ENCODE assay signal across 31 cellular contexts in the genomic region with DNA sequence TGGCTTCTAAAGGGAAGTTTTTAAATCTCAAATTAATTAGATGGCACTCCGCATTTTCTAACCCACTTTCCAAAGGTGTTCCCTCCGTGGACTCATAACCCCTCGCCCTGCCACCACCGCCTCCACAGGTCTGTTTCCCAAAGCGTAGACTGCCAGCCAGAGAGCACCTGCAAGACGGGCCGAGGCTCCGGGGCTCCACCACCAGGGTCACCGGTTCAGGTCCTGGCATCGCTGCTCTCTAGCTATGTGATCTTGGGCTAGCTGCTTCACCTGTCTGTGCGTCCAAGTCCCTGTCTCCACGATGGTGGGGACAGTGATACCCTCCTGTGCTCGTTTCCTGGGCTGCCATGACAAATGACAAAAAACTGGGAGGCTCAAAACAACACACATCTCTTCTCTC. TPM values are rescaled to one million over a fixed set of nuclear protein-coding genes. Genes with fewer than 3 reads are reported as not detected.
DNase-seq lines count a peak whose midpoint lies in the region; FAIRE-seq and TF ChIP-seq lines count a peak whose summit lies in the region.
"Had no signal": no experiment of that assay in that cellular context is flagged by ENCODE, and none has a peak within 500 bp of the region (broad histone marks: within the 10 kb centered on the region; RNA-seq: fewer than 3 reads in every experiment).

No MANE protein-coding gene starts in this region.

- no peak overlapping the region for H4K8ac ChIP-seq in H9 (replicated peaks; ENCODE audit: insufficient read length, low read depth, low read length)

- H3K4me1 ChIP-seq in H9 (ENCODE audit: insufficient read depth, low read length) (no peaks in the 10 kb centered on the region), endodermal cell (ENCODE audit: control insufficient read depth, insufficient read depth, low read length) (no peaks in the 10 kb centered on the region), BE2C (peaks cover 16% of the 10 kb centered on the region; the same call in 1 of the 2 replicates)
- H3K4me1 ChIP-seq: A549, SJSA1 had no signal

- H3K4me3 Mint-ChIP-seq in H9: no peak overlapping the region
- no peak overlapping the region for H3K4me3 Mint-ChIP-seq in endodermal cell
- H3K4me3 Mint-ChIP-seq in osteocyte (ENCODE audit: unreplicated experiment): no peak overlapping the region
- H3K4me3 Mint-ChIP-seq: CD14-positive monocyte had no signal

- H3K9me3 Mint-ChIP-seq in H9: peaks cover 0 to 1% of the 10 kb centered on the region in 2 experiments; a peak in 2 of 5 replicates
- no peaks in the 10 kb centered on the region for H3K9me3 Mint-ChIP-seq in endodermal cell
- no peaks in the 10 kb centered on the region for H3K9me3 Mint-ChIP-seq in osteocyte (ENCODE audit: unreplicated experiment)

- no peak for FAIRE-seq in RCC 7860 (lab: Jason Lieb, UNC)
- FAIRE-seq: A549, GM12891, GM19239, HTR-8/SVneo had no signal

- H3K79me1 ChIP-seq in H9 (ENCODE audit: insufficient read depth, low read depth, low read length, poor library complexity, severe bottlenecking): no peaks in the 10 kb centered on the region

- H3K36me3 ChIP-seq in endodermal cell (ENCODE audit: control insufficient read depth, insufficient read depth, low read length) (no peaks in the 10 kb centered on the region), BE2C (peaks cover 45% of the 10 kb centered on the region)
- H3K36me3 ChIP-seq: SJSA1 had no signal

- no peak overlapping the region for H3T11ph ChIP-seq in H9 (ENCODE audit: low read length)

- H3K4me3 ChIP-seq in endodermal cell (ENCODE audit: low read length) (no peak overlapping the region), BE2C (ENCODE audit: low read depth, low read length) (no peak overlapping the region)
- H3K4me3 ChIP-seq: A549, SJSA1 had no signal

- H3K4ac ChIP-seq in H9 (ENCODE audit: low read depth, low read length): no peak overlapping the region

- no peak overlapping the region for H4K5ac ChIP-seq in H9 (ENCODE audit: insufficient read length, low read depth, low read length)

- no peak overlapping the region for H3K56ac ChIP-seq in H9 (ENCODE audit: insufficient read length, low read depth, low read length)

- no peak overlapping the region for H3K27ac Mint-ChIP-seq in H9
- no peak overlapping the region for H3K27ac Mint-ChIP-seq in endodermal cell
- no peak overlapping the region for H3K27ac Mint-ChIP-seq in osteocyte (ENCODE audit: unreplicated experiment)
- H3K27ac Mint-ChIP-seq: CD14-positive monocyte had no signal

- peak; percentile 1 for DNase-seq in 8988T
- DNase-seq in H9: peak; percentile 26
- peak; percentile 44 for DNase-seq in endodermal cell
- DNase-seq in osteocyte (ENCODE audit: extremely low spot score, unreplicated experiment): peak; percentile 70
- no peak for DNase-seq in stimulated activated naive CD4-positive, alpha-beta T cell (lab: John Stamatoyannopoulos, UW)
- no peak for DNase-seq in NCI-H1105 (lab: John Stamatoyannopoulos, UW)
- no peak for DNase-seq in BE2C
- DNase-seq in RCC 7860 (ENCODE audit: low spot score): no peak
- DNase-seq: AML-193, Calu3, DMS79 treated with DMSO at 0.1 percent for 48 hours, GF-D8, KBM-7, MV-4-11, NCI-H1105 treated with DMSO at 0.1 percent for 48 hours, NCI-H146, NCI-H2029, NCI-H446, NCI-H524 treated with DMSO at 0.1 percent for 48 hours, NCI-H774, PC-3, Right ventricle myocardium superior had no signal

- no peak overlapping the region for H2BK5ac ChIP-seq in H9 (ENCODE audit: insufficient read length, low read length)

- H3K4me1 Mint-ChIP-seq in H9 (peaks cover 7 to 19% of the 10 kb centered on the region in 2 experiments), endodermal cell (no peaks in the 10 kb centered on the region), osteocyte (ENCODE audit: unreplicated experiment) (no peaks in the 10 kb centered on the region)
- H3K4me1 Mint-ChIP-seq: CD14-positive monocyte had no signal

- H4K91ac ChIP-seq in H9 (ENCODE audit: insufficient read length, low read depth, low read length): no peak overlapping the region

- no peaks in the 10 kb centered on the region for H3K79me2 ChIP-seq in H9 (ENCODE audit: insufficient read depth, low read length)

- no peak overlapping the region for H2BK12ac ChIP-seq in H9 (ENCODE audit: insufficient read length, low read depth, low read length)

- no peaks in the 10 kb centered on the region for H3K27me3 ChIP-seq in H9 (ENCODE audit: insufficient read depth, low read length)
- no peaks in the 10 kb centered on the region for H3K27me3 ChIP-seq in endodermal cell (ENCODE audit: control insufficient read depth, insufficient read depth, low read length, poor library complexity, severe bottlenecking)
- H3K27me3 ChIP-seq in BE2C: no peaks in the 10 kb centered on the region
- H3K27me3 ChIP-seq: SJSA1 had no signal

- no peak overlapping the region for H2BK120ac ChIP-seq in H9 (ENCODE audit: low read depth, low read length, poor library complexity, severe bottlenecking)

- no peak overlapping the region for H2AFZ ChIP-seq in H9 (ENCODE audit: low read length)

- H3K27me3 Mint-ChIP-seq in H9 (ENCODE audit: low read depth) (peaks cover 34% of the 10 kb centered on the region), endodermal cell (ENCODE audit: insufficient read depth) (peaks cover 6% of the 10 kb centered on the region), osteocyte (ENCODE audit: unreplicated experiment) (peaks cover 6% of the 10 kb centered on the region)

- H3K4me2 ChIP-seq in H9 (ENCODE audit: insufficient read depth, insufficient read length, low read length): no peak overlapping the region
- H3K4me2 ChIP-seq: A549 had no signal

- no peaks in the 10 kb centered on the region for H3K36me3 Mint-ChIP-seq in H9 (ENCODE audit: insufficient read depth in 1 of 3, low read depth in 3 of 3)
- no peaks in the 10 kb centered on the region for H3K36me3 Mint-ChIP-seq in endodermal cell (ENCODE audit: low read depth)
- no peaks in the 10 kb centered on the region for H3K36me3 Mint-ChIP-seq in osteocyte (ENCODE audit: unreplicated experiment)
- H3K36me3 Mint-ChIP-seq: CD14-positive monocyte had no signal

- WGBS in H9 (ENCODE audit: extremely low coverage, insufficient read length, low lambda C conversion rate): no CpG with 5 or more reads among the region's 13 CpGs
- WGBS in endodermal cell (ENCODE audit: insufficient coverage in 1 of 2, insufficient read length in 1 of 2), 2 experiments: 85 to 98% methylated on average over 6 to 13 of the region's 13 CpGs

- no peak overlapping the region for H2AK5ac ChIP-seq in H9 (ENCODE audit: insufficient read length, low read length)

- H3K9ac ChIP-seq in H9 (ENCODE audit: extremely low read depth, insufficient read length, low read length): no peak overlapping the region
- H3K9ac ChIP-seq in endodermal cell (ENCODE audit: extremely low read depth, low read length, poor library complexity, severe bottlenecking): no peak overlapping the region

- no peak overlapping the region for H2BK20ac ChIP-seq in H9 (ENCODE audit: low read depth, low read length, poor library complexity, severe bottlenecking)

- H4K20me1 ChIP-seq in H9 (ENCODE audit: control insufficient read depth, insufficient read depth, insufficient read length): no peaks in the 10 kb centered on the region

- H2BK15ac ChIP-seq in H9 (ENCODE audit: low read depth, low read length): no peak overlapping the region

- no peak overlapping the region for H3K18ac ChIP-seq in H9 (ENCODE audit: insufficient read length, low read depth, low read length)

- H3K23ac ChIP-seq in H9 (ENCODE audit: insufficient read length, low read depth, low read length): no peak overlapping the region

- H3K23me2 ChIP-seq in H9 (ENCODE audit: insufficient read length, low read depth, low read length, poor library complexity, severe bottlenecking): no peaks in the 10 kb centered on the region

- H3K9me3 ChIP-seq in H9 (ENCODE audit: control insufficient read depth, low read depth, low read length) (no peaks in the 10 kb centered on the region), endodermal cell (ENCODE audit: control insufficient read depth, low read length) (no peaks in the 10 kb centered on the region), BE2C (no peaks in the 10 kb centered on the region)
- H3K9me3 ChIP-seq: A549, SJSA1 had no signal

- H3K14ac ChIP-seq in H9 (ENCODE audit: insufficient read depth, low read length): no peak overlapping the region

- H3K27ac ChIP-seq in H9 (ENCODE audit: insufficient read length, low read depth, low read length) (no peak overlapping the region), endodermal cell (ENCODE audit: low read depth, low read length) (no peak overlapping the region)
- H3K27ac ChIP-seq: A549, SJSA1 had no signal

- TF ChIP-seq CTCF in H9 (conservative IDR thresholded peaks at IDR 0.05) (no peak), endodermal cell (conservative IDR thresholded peaks at IDR 0.05) (no peak), osteocyte (IDR thresholded peaks at IDR 0.05) (no peak), BE2C (IDR thresholded peaks at IDR 0.05; ENCODE audit: low read depth, low read length) (no peak)

RNA-seq across cellular contexts. Expression of a gene that starts 11.5 kb away (rescaled TPM):
- total RNA-seq in H9 (2021): 0.70 TPM in 2 replicates
- 1 to 10 TPM in 1 of 2 donors, under 1 TPM in 1; 0.13 to 3.4 TPM for total RNA-seq in endodermal cell
- polyA plus RNA-seq in endodermal cell (2013, experiment 1 of 2): 8.4 TPM
- 11.0 TPM for polyA plus RNA-seq in endodermal cell (2013, experiment 2 of 2)
- total RNA-seq in osteocyte: 0.13 TPM in 1 of 2 replicates, not detected in the other
- 81.9 TPM for polyA plus RNA-seq in BE2C (2012; ENCODE audit: insufficient read depth, insufficient read length, low read depth)
- total RNA-seq: LHCN-M2, MCF 10A, PC-3, Right ventricle myocardium superior, RPMI7951 had no signal
- polyA plus RNA-seq: A549, CD14-positive monocyte had no signal

Comparison
In these comparisons a context has a peak if more than half of its experiments do, and no peak if none do; other contexts are left out.
1. DNase-seq: peak in 8988T (single experiment), H9 (single experiment), endodermal cell (single experiment) and osteocyte (single experiment); none in stimulated activated naive CD4-positive, alpha-beta T cell (0 of 6), NCI-H1105 (single experiment), BE2C (single experiment) and RCC 7860 (single experiment).